25 cellular contexts compared by ENCODE assay signal in genomic region chr10:61618388-61618961, GRCh38. TPM values are rescaled to one million over a fixed set of nuclear protein-coding genes. Genes with fewer than 3 reads are reported as not detected.
A peak's percentile ranks its signal among the peaks of the same experiment; 100 is the strongest.
DNase-seq lines count a peak whose midpoint lies in the region; ATAC-seq, FAIRE-seq and TF ChIP-seq lines count a peak whose summit lies in the region.
"Had no signal": no experiment of that assay in that cellular context is flagged by ENCODE, and none has a peak within 500 bp of the region (broad histone marks: within the 10 kb centered on the region; RNA-seq: fewer than 3 reads in every experiment).

No MANE protein-coding gene starts in this region.

- no peak for TF ChIP-seq CTCF in SK-N-SH (IDR thresholded peaks at IDR 0.05)
- TF ChIP-seq CTCF in K562 (IDR thresholded peaks at IDR 0.05 in 2 of 3, conservative IDR thresholded peaks at IDR 0.05 in 1 of 3; ENCODE audit: insufficient read depth in 2 of 3, low read depth in 1 of 3, low read length in 3 of 3), result no peak
- TF ChIP-seq CTCF in smooth muscle cell (IDR thresholded peaks at IDR 0.05; ENCODE audit: borderline replicate concordance, insufficient read depth, poor library complexity, severe bottlenecking), result no peak
- TF ChIP-seq CTCF in upper lobe of left lung (IDR thresholded peaks at IDR 0.05), result no peak
- no peak for TF ChIP-seq CTCF in gastrocnemius medialis (IDR thresholded peaks at IDR 0.05 in 4 of 5, conservative IDR thresholded peaks at IDR 0.05 in 1 of 5)

- H3K79me2 ChIP-seq in SK-N-SH (ENCODE audit: insufficient read depth) (no peaks in the 10 kb centered on the region), K562 (ENCODE audit: control insufficient read depth, insufficient read depth, low read length) (no peaks in the 10 kb centered on the region), smooth muscle cell (ENCODE audit: low read depth) (no peaks in the 10 kb centered on the region)

- H3K27me3 ChIP-seq in SK-N-SH (ENCODE audit: insufficient read depth) (no peaks in the 10 kb centered on the region), K562 (ENCODE audit: control insufficient read depth in 2 of 2, insufficient read depth in 2 of 2, low read length in 2 of 2) (no peaks in the 10 kb centered on the region; a peak in 1 of 5 replicates), smooth muscle cell (ENCODE audit: low read depth) (no peaks in the 10 kb centered on the region), upper lobe of left lung (no peaks in the 10 kb centered on the region), gastrocnemius medialis (no peaks in the 10 kb centered on the region)

- POLR2A ChIA-PET in SK-N-SH (lab: Yijun Ruan, JAX), result no interaction called here
- POLR2A ChIA-PET in K562 (lab: Yijun Ruan, JAX), result interaction anchor here (1.0 kb wide), 1 partner anchor 14 kb away, joined by 3 read pairs; no protein-coding TSS in a partner anchor

- H3F3A ChIP-seq in SK-N-SH (replicated peaks; ENCODE audit: insufficient read depth) (no peaks in the 10 kb centered on the region), smooth muscle cell (ENCODE audit: low read depth) (peaks cover 4% of the 10 kb centered on the region)

- peaks cover 0 to 5% of the 10 kb centered on the region in 2 experiments; a peak in 2 of 4 replicates for H3K4me1 ChIP-seq in SK-N-SH (ENCODE audit: control insufficient read depth in 1 of 2, insufficient read depth in 2 of 2, low read depth in 1 of 2, low read length in 1 of 2)
- no peaks in the 10 kb centered on the region for H3K4me1 ChIP-seq in K562 (replicated peaks in 1 of 2; ENCODE audit: control insufficient read depth in 2 of 2, insufficient read depth in 2 of 2, low read length in 2 of 2)
- H3K4me1 ChIP-seq in smooth muscle cell (ENCODE audit: low read depth), result no peaks in the 10 kb centered on the region
- H3K4me1 ChIP-seq in upper lobe of left lung, result peaks cover 3 to 13% (median 11%) of the 10 kb centered on the region in 4 donors
- H3K4me1 ChIP-seq in gastrocnemius medialis, result peaks cover 5% of the 10 kb centered on the region in 2 donors

- no peaks in the 10 kb centered on the region for H4K20me1 ChIP-seq in SK-N-SH (ENCODE audit: insufficient read depth)
- no peaks in the 10 kb centered on the region for H4K20me1 ChIP-seq in K562 (replicated peaks; ENCODE audit: control insufficient read depth, insufficient read depth, low read length)
- no peaks in the 10 kb centered on the region for H4K20me1 ChIP-seq in smooth muscle cell (ENCODE audit: low read depth)

- H3K9me1 ChIP-seq in K562 (ENCODE audit: control insufficient read depth, insufficient read depth, low read length), result no peaks in the 10 kb centered on the region

- TF ChIP-seq RAD21 in SK-N-SH (IDR thresholded peaks at IDR 0.05; ENCODE audit: low read length) (no peak), K562 (CRISPR knock-in tag; conservative IDR thresholded peaks at IDR 0.05 in 1 of 2, IDR thresholded peaks at IDR 0.05 in 1 of 2) (no peak)

- peak overlapping the region in 1 of 2 experiments; percentile 73; a peak in 2 of 4 replicates for H3K27ac ChIP-seq in SK-N-SH (ENCODE audit: low read depth in 2 of 2, low read length in 1 of 2)
- no peak overlapping the region for H3K27ac ChIP-seq in K562 (ENCODE audit: extremely low read depth, low read depth, low read length)
- no peak overlapping the region for H3K27ac ChIP-seq in smooth muscle cell (ENCODE audit: low read depth)
- no peak overlapping the region for H3K27ac ChIP-seq in upper lobe of left lung
- no peak overlapping the region for H3K27ac ChIP-seq in gastrocnemius medialis
- H3K27ac ChIP-seq: HL-60, PC-9 had no signal

- H3K9me2 ChIP-seq in SK-N-SH, result no peaks in the 10 kb centered on the region

- H3K4me3 ChIP-seq in SK-N-SH (ENCODE audit: low read depth in 2 of 2, low read length in 1 of 2) (no peak overlapping the region), K562 (no peak overlapping the region), smooth muscle cell (no peak overlapping the region), upper lobe of left lung (no peak overlapping the region), gastrocnemius medialis (no peak overlapping the region)
- H3K4me3 ChIP-seq: GM12878, PC-9 had no signal

- no peak overlapping the region for H3K4me2 ChIP-seq in SK-N-SH
- no peak overlapping the region for H3K4me2 ChIP-seq in K562 (ENCODE audit: insufficient read depth, low read length)
- peak overlapping the region; percentile 20 for H3K4me2 ChIP-seq in smooth muscle cell
- H3K4me2 ChIP-seq: PC-9 had no signal

- DNase-seq in SK-N-SH, result no peak
- peak; percentile 77 for DNase-seq in NCI-H69 (lab: John Stamatoyannopoulos, UW)
- no peak for DNase-seq in K562 (ENCODE audit: extremely low read depth in 1 of 4, low spot score in 3 of 4)
- DNase-seq in smooth muscle cell (lab: John Stamatoyannopoulos, UW; ENCODE audit: unreplicated experiment), result no peak
- no peak for DNase-seq in upper lobe of left lung
- DNase-seq in gastrocnemius medialis, result no peak
- DNase-seq in mucosa of gallbladder (ENCODE audit: low spot score), result no peak
- DNase-seq: Calu3; CD4-positive, alpha-beta memory T cell; GF-D8; H9; IMR-90; Kasumi-1; MM.1S; NCI-H1105; NCI-H187; NCI-H510A; NCI-H774; PC-9; SW 1271 had no signal

- no TSS peak for BruUV-seq in K562 (replicated peaks; lab: Mats Ljungman, UMichigan)

- H3K36me3 ChIP-seq in SK-N-SH (replicated peaks in 1 of 2; ENCODE audit: control insufficient read depth in 1 of 2, insufficient read depth in 2 of 2, low read length in 1 of 2) (no peaks in the 10 kb centered on the region), K562 (ENCODE audit: control insufficient read depth, insufficient read depth, low read length) (no peaks in the 10 kb centered on the region), smooth muscle cell (ENCODE audit: low read depth) (no peaks in the 10 kb centered on the region), upper lobe of left lung (no peaks in the 10 kb centered on the region), gastrocnemius medialis (no peaks in the 10 kb centered on the region)

- H2AFZ ChIP-seq in SK-N-SH (ENCODE audit: low read depth) (no peak overlapping the region; the same call in 1 of the 2 replicates), K562 (ENCODE audit: low read depth, low read length) (no peak overlapping the region), smooth muscle cell (ENCODE audit: low read depth) (no peak overlapping the region)

- no peaks in the 10 kb centered on the region for H3K9me3 ChIP-seq in SK-N-SH
- H3K9me3 ChIP-seq in K562 (replicated peaks; ENCODE audit: control insufficient read depth, insufficient read depth, low read depth, low read length), result no peaks in the 10 kb centered on the region
- no peaks in the 10 kb centered on the region for H3K9me3 ChIP-seq in smooth muscle cell (replicated peaks; ENCODE audit: low read depth)
- no peaks in the 10 kb centered on the region for H3K9me3 ChIP-seq in upper lobe of left lung
- H3K9me3 ChIP-seq in gastrocnemius medialis, result no peaks in the 10 kb centered on the region

- H3K9ac ChIP-seq in SK-N-SH, result no peak overlapping the region
- no peak overlapping the region for H3K9ac ChIP-seq in K562 (ENCODE audit: insufficient read depth in 1 of 2, low read depth in 2 of 2, low read length in 2 of 2)
- H3K9ac ChIP-seq in smooth muscle cell (ENCODE audit: low read depth), result no peak overlapping the region

- TF ChIP-seq EP300 in SK-N-SH (IDR thresholded peaks at IDR 0.05; ENCODE audit: borderline replicate concordance in 1 of 2, low read depth in 1 of 2, low read length in 1 of 2) (peak in 1 of 2 experiments; percentile 60; a peak in 2 of 4 replicates), K562 (IDR thresholded peaks at IDR 0.05; ENCODE audit: low read length) (no peak), upper lobe of left lung (IDR thresholded peaks at IDR 0.05) (no peak)

- CTCF ChIA-PET in SK-N-SH (lab: Yijun Ruan, JAX), result interaction anchor here (1.2 kb wide), 1 partner anchor 202 kb away, joined by 3 read pairs; no protein-coding TSS in a partner anchor
- CTCF ChIA-PET in K562 (lab: Yijun Ruan, JAX; ENCODE audit: low intra/inter-chr PET ratio), result interaction anchor here (0.6 kb wide), 1 partner anchor 1492 kb away, joined by 4 read pairs; no protein-coding TSS in a partner anchor

- peak; percentile 62 for ATAC-seq in SK-N-SH treated with all-trans-retinoic acid at 6 μM for 48 hours
- no peak for ATAC-seq in K562
- no peak for ATAC-seq in upper lobe of left lung (ENCODE audit: low FRiP score in 2 of 2)
- no peak for ATAC-seq in gastrocnemius medialis
- ATAC-seq: GM12878 had no signal

- in situ Hi-C loops in K562 (cut with MboI), result no loop called here
- in situ Hi-C loops in gastrocnemius medialis (cut with MboI; ENCODE audit: low sequenced_read_pairs in 4 of 4), result no loop called here

- WGBS in SK-N-SH (ENCODE audit: low lambda C conversion rate), result 21% methylated on average over 2 of the region's 2 CpGs
- WGBS in K562 (ENCODE audit: insufficient coverage, low coverage, missing lambda C conversion rate), result 2% methylated on average over 2 of the region's 2 CpGs
- 94% methylated on average over 2 of the region's 2 CpGs for WGBS in smooth muscle cell (ENCODE audit: low lambda C conversion rate)
- WGBS in upper lobe of left lung, 2 donors, result 53 to 76% methylated on average over 2 of the region's 2 CpGs

- intact Hi-C loops in K562 (cut with micrococcal nuclease) (no loop called here), gastrocnemius medialis (cut with DNase I; ENCODE audit: low total_unique reads) (no loop called here)

- TF ChIP-seq POLR2A in K562 (conservative IDR thresholded peaks at IDR 0.05), result no peak
- TF ChIP-seq POLR2A in upper lobe of left lung (IDR thresholded peaks at IDR 0.05), result no peak
- no peak for TF ChIP-seq POLR2A in gastrocnemius medialis (IDR thresholded peaks at IDR 0.05)

- peak; percentile 52 for FAIRE-seq in K562 (lab: Jason Lieb, UNC)
- FAIRE-seq: A204.1, GM12878, HTR-8/SVneo had no signal

RNA-seq across cellular contexts. Expression of gene CABCOCO1, which starts 44.3 kb away (rescaled TPM):
- polyA plus RNA-seq in SK-N-SH (2012; rRNA removed), result 0.71 and 0.94 TPM in 2 replicates
- polyA plus RNA-seq in SK-N-SH (2012; cell fraction: cytosol; rRNA removed), result 1.6 and 2.2 TPM in 2 replicates
- polyA plus RNA-seq in SK-N-SH (2012; cell fraction: nucleus; rRNA removed), result 0.11 and 0.44 TPM in 2 replicates
- total RNA-seq in K562 (2011; cell fraction: chromatin; rRNA removed; ENCODE audit: low replicate concordance), result not detected in 2 replicates
- total RNA-seq in K562 (2011; cell fraction: nucleolus; rRNA removed), result not detected in 2 replicates
- not detected in 2 replicates for total RNA-seq in K562 (2011; cell fraction: nucleoplasm; rRNA removed)
- not detected in 2 replicates for total RNA-seq in K562 (2014; rRNA removed)
- total RNA-seq in K562 (2014; rRNA removed; fragmentation: Illumina TruSeq; extraction: Trizol), result not detected in 2 replicates
- not detected in 2 replicates for total RNA-seq in K562 (2015; rRNA removed; fragmentation: Illumina TruSeq; extraction: Trizol)
- total RNA-seq in K562 (2021), result not detected in 2 replicates
- not detected in 2 replicates for polyA plus RNA-seq in K562 (2011; rRNA removed)
- not detected in 2 replicates for polyA plus RNA-seq in K562 (2011; cell fraction: cytosol; rRNA removed)
- polyA plus RNA-seq in K562 (2011; cell fraction: nucleus; rRNA removed), result not detected in 2 replicates
- not detected in 2 replicates for polyA plus RNA-seq in K562 (2012)
- not detected in 2 replicates for polyA plus RNA-seq in K562 (2014; fragmentation: Illumina TruSeq; extraction: Trizol)
- under 1 TPM in 1 of 2 experiments, not detected in 1; 0.04 TPM for polyA plus RNA-seq in K562 (2014; fragmentation: Nextera tagmentation; extraction: Ambion mirVana)
- polyA plus RNA-seq in K562 (2014; rRNA removed), result not detected in 2 replicates
- polyA minus RNA-seq in K562 (2011; rRNA and poly(A)+ RNA removed), result not detected in 2 replicates
- not detected in 2 replicates for polyA minus RNA-seq in K562 (2011; cell fraction: cytosol; rRNA and poly(A)+ RNA removed)
- polyA minus RNA-seq in K562 (2011; cell fraction: nucleus; rRNA and poly(A)+ RNA removed), result 0.22 TPM in 1 of 2 replicates, not detected in the other
- 0.58 TPM in 1 of 2 replicates, not detected in the other for total RNA-seq in smooth muscle cell
- 0.34 and 1.2 TPM in 2 replicates for polyA plus RNA-seq in smooth muscle cell
- total RNA-seq in upper lobe of left lung, result 10 to 100 TPM in 1 of 6 donors, 1 to 10 TPM in 4, not detected in 1; 1.3 to 12.2 (median 2.3) TPM
- not detected for total RNA-seq in gastrocnemius medialis
- total RNA-seq in mucosa of gallbladder, result 0.75 TPM
- total RNA-seq: Calu3; CD4-positive, alpha-beta memory T cell; GM12878; H9; PC-9 had no signal
- polyA plus RNA-seq: CD4-positive, alpha-beta memory T cell; GM12878 had no signal
